10 cellular contexts compared by ENCODE assay signal in genomic region chr14:92600318-92601053, GRCh38.
DNase-seq lines count a peak whose midpoint lies in the region; ATAC-seq and TF ChIP-seq lines count a peak whose summit lies in the region.
"Had no signal": no experiment of that assay in that cellular context is flagged by ENCODE, and none has a peak within 500 bp of the region (broad histone marks: within the 10 kb centered on the region; RNA-seq: fewer than 3 reads in every experiment).

No MANE protein-coding gene starts in this region.

- TF ChIP-seq POLR2A in gastroesophageal sphincter (IDR thresholded peaks at IDR 0.05) = no peak
- no peak for TF ChIP-seq POLR2A in vagina (IDR thresholded peaks at IDR 0.05)

- no peak overlapping the region for H3K4me3 ChIP-seq in gastroesophageal sphincter
- no peak overlapping the region for H3K4me3 ChIP-seq in vagina

- H3K36me3 Mint-ChIP-seq in activated naive CD8-positive, alpha-beta T cell = peaks cover 2% of the 10 kb centered on the region
- H3K36me3 Mint-ChIP-seq in activated naive CD8-positive, alpha-beta T cell treated with anti-CD3 and anti-CD28 coated beads for 36 hours = peaks cover 18% of the 10 kb centered on the region
- H3K36me3 Mint-ChIP-seq: activated naive CD4-positive, alpha-beta T cell treated with anti-CD3 and anti-CD28 coated beads, Interleukin-2, amount 10 ng/mL, durations not matched to agents 7 days and 5 days had no signal

- no peak overlapping the region for H3K4me3 Mint-ChIP-seq in activated naive CD8-positive, alpha-beta T cell
- H3K4me3 Mint-ChIP-seq in activated naive CD8-positive, alpha-beta T cell treated with anti-CD3 and anti-CD28 coated beads for 36 hours = no peak overlapping the region
- H3K4me3 Mint-ChIP-seq: activated naive CD4-positive, alpha-beta T cell treated with anti-CD3 and anti-CD28 coated beads, Interleukin-2, amount 10 ng/mL, durations not matched to agents 7 days and 5 days had no signal

- no peaks in the 10 kb centered on the region for H3K27me3 ChIP-seq in gastroesophageal sphincter
- no peaks in the 10 kb centered on the region for H3K27me3 ChIP-seq in vagina

- H3K4me1 ChIP-seq in gastroesophageal sphincter (peaks cover 9 to 60% (median 14%) of the 10 kb centered on the region in 3 donors), vagina (peaks cover 43% of the 10 kb centered on the region)

- no peak for DNase-seq in activated naive CD8-positive, alpha-beta T cell treated with anti-CD3 and anti-CD28 coated beads for 36 hours
- DNase-seq in vagina (ENCODE audit: extremely low spot score in 2 of 2) (no peak), NCI-H2171 treated with DMSO at 0.1 percent for 48 hours (lab: John Stamatoyannopoulos, UW) (no peak), cardiac septum (ENCODE audit: low spot score) (no peak), NCI-H524 (lab: John Stamatoyannopoulos, UW) (no peak)
- DNase-seq: activated naive CD4-positive, alpha-beta T cell treated with anti-CD3 and anti-CD28 coated beads, Interleukin-2, amount 10 ng/mL, durations not matched to agents 7 days and 5 days; COR-L47 had no signal

- ATAC-seq in gastroesophageal sphincter = peak; percentile 51

- H3K27ac ChIP-seq in VCaP (no peak overlapping the region), gastroesophageal sphincter (peak overlapping the region; percentile 5 to 91 (median 89)), vagina (peak overlapping the region; percentile 72)

- TF ChIP-seq CTCF in VCaP (conservative IDR thresholded peaks at IDR 0.05) (peak; percentile 68), gastroesophageal sphincter (IDR thresholded peaks at IDR 0.05) (peak in 2 of 4 experiments; percentile 10 to 23), vagina (IDR thresholded peaks at IDR 0.05) (no peak)

- H3K36me3 ChIP-seq in gastroesophageal sphincter = no peaks in the 10 kb centered on the region
- no peaks in the 10 kb centered on the region for H3K36me3 ChIP-seq in vagina

- H3K9me3 ChIP-seq in gastroesophageal sphincter = peaks cover 0 to 6% (median 0%) of the 10 kb centered on the region in 3 donors
- no peaks in the 10 kb centered on the region for H3K9me3 ChIP-seq in vagina

- intact Hi-C loops in vagina (cut with DNase I) = no loop called here
- intact Hi-C loops in cardiac septum (cut with DNase I) = no loop called here

- peaks cover 35% of the 10 kb centered on the region for H3K4me1 Mint-ChIP-seq in activated naive CD8-positive, alpha-beta T cell (ENCODE audit: low read depth)
- H3K4me1 Mint-ChIP-seq in activated naive CD8-positive, alpha-beta T cell treated with anti-CD3 and anti-CD28 coated beads for 36 hours = peaks cover 32% of the 10 kb centered on the region

- WGBS in gastroesophageal sphincter (ENCODE audit: low coverage in 1 of 2), 2 donors = 48 to 77% methylated on average over 3 to 13 of the region's 15 CpGs

- H3K27me3 Mint-ChIP-seq in activated naive CD8-positive, alpha-beta T cell = no peaks in the 10 kb centered on the region
- H3K27me3 Mint-ChIP-seq in activated naive CD8-positive, alpha-beta T cell treated with anti-CD3 and anti-CD28 coated beads for 36 hours = no peaks in the 10 kb centered on the region

- no peaks in the 10 kb centered on the region for H3K9me3 Mint-ChIP-seq in activated naive CD8-positive, alpha-beta T cell (ENCODE audit: low read depth)
- no peaks in the 10 kb centered on the region for H3K9me3 Mint-ChIP-seq in activated naive CD8-positive, alpha-beta T cell treated with anti-CD3 and anti-CD28 coated beads for 36 hours
- H3K9me3 Mint-ChIP-seq: activated naive CD4-positive, alpha-beta T cell treated with anti-CD3 and anti-CD28 coated beads, Interleukin-2, amount 10 ng/mL, durations not matched to agents 7 days and 5 days had no signal

- TF ChIP-seq EP300 in gastroesophageal sphincter (IDR thresholded peaks at IDR 0.05) = no peak

- H3K27ac Mint-ChIP-seq in activated naive CD8-positive, alpha-beta T cell = peak overlapping the region; percentile 29
- H3K27ac Mint-ChIP-seq in activated naive CD8-positive, alpha-beta T cell treated with anti-CD3 and anti-CD28 coated beads for 36 hours = no peak overlapping the region
- H3K27ac Mint-ChIP-seq: activated naive CD4-positive, alpha-beta T cell treated with anti-CD3 and anti-CD28 coated beads, Interleukin-2, amount 10 ng/mL, durations not matched to agents 7 days and 5 days had no signal
